8 cellular contexts compared by ENCODE assay signal in genomic region chr6:105892577-105893262, GRCh38.
DNase-seq lines count a peak whose midpoint lies in the region; ATAC-seq lines count a peak whose summit lies in the region.

No MANE protein-coding gene starts in this region.

- peak; percentile 92 to 97 for DNase-seq in AML-193 (lab: John Stamatoyannopoulos, UW)
- peak; percentile 38 for DNase-seq in GM19240 (ENCODE audit: insufficient read length, low spot score)
- peak; percentile 98 for DNase-seq in SKM-1 treated with dmso at 0.1 percent for 144 hours (lab: John Stamatoyannopoulos, UW; ENCODE audit: unreplicated experiment)
- no peak for DNase-seq in ecto neural progenitor cell (ENCODE audit: low spot score)
- DNase-seq in NCI-H526 (lab: John Stamatoyannopoulos, UW), result no peak
- no peak for DNase-seq in stimulated activated CD8-positive, alpha-beta memory T cell treated with anti-CD3 and anti-CD28 coated beads, Interleukin-4, amount 100 ng/mL, for 48 hours
- no peak for DNase-seq in occipital lobe (lab: John Stamatoyannopoulos, UW)

- ATAC-seq in HG03097 (IDR thresholded peaks at IDR 0.05; ENCODE audit: low FRiP score, unreplicated experiment), result peak; percentile 77

Comparison
In these comparisons a context has a peak if more than half of its experiments do, and no peak if none do; other contexts are left out.
1. DNase-seq: peak in AML-193 (2 of 2), GM19240 (single experiment) and SKM-1 treated with dmso at 0.1 percent for 144 hours (single experiment); none in ecto neural progenitor cell (single experiment), NCI-H526 (0 of 2), stimulated activated CD8-positive, alpha-beta memory T cell treated with anti-CD3 and anti-CD28 coated beads, Interleukin-4, amount 100 ng/mL, for 48 hours (single experiment) and occipital lobe (single experiment).